1 cellular context compared by ENCODE assay signal in the genomic region with DNA sequence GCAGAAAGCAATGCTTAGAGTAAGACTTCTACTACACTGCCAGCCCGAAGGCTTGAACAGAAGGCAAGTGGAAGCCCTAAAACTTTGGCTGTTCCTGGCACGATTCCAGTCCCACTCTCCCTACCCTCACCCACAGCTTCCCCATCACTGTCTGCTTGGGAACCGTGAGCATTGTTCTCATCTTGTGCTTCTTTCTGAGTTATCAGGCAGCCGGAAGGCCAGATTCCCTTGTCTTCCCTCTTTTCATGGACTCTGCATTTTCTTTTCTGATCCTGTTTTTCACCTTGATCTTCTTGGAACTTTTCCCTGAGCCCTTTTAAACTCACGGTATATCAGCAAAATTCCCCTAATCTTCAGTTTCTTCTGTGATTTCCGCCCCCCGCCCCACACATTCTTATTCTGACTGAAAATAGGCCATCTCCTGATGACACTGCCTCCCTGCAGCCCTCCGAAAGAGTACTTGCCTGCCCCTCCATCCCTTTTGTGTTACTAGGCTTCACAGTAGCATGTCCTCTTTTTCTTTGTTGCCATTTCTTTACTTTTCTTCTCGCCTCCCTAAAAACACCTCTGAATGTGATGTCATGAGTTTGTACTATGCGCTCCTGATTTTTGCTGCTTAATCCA.
TF ChIP-seq lines count a peak whose summit lies in the region.

No MANE protein-coding gene starts in this region.

TF ChIP-seq in A549, 52 proteins besides CTCF, POLR2A, EP300 and RAD21:
- TF ChIP-seq ELK1 (IDR thresholded peaks at IDR 0.05; ENCODE audit: low read depth, low read length) (no peak), ZSCAN20 (CRISPR knock-in tag; IDR thresholded peaks at IDR 0.05) (no peak), POLR2AphosphoS2 (conservative IDR thresholded peaks at IDR 0.05; ENCODE audit: low read length) (no peak), MAFK (IDR thresholded peaks at IDR 0.05; ENCODE audit: partially characterized antibody) (no peak), HOXB13 (CRISPR knock-in tag; IDR thresholded peaks at IDR 0.05; ENCODE audit: low read depth) (no peak), NR3C1 (IDR thresholded peaks at IDR 0.05) (no peak), ESRRA (IDR thresholded peaks at IDR 0.05; ENCODE audit: borderline replicate concordance, low read length) (no peak), CBX8 (IDR thresholded peaks at IDR 0.05) (no peak), HDAC2 (IDR thresholded peaks at IDR 0.05) (no peak), CHD2 (IDR thresholded peaks at IDR 0.05; ENCODE audit: low read length, partially characterized antibody) (no peak)
- TF ChIP-seq, protein P1, sequence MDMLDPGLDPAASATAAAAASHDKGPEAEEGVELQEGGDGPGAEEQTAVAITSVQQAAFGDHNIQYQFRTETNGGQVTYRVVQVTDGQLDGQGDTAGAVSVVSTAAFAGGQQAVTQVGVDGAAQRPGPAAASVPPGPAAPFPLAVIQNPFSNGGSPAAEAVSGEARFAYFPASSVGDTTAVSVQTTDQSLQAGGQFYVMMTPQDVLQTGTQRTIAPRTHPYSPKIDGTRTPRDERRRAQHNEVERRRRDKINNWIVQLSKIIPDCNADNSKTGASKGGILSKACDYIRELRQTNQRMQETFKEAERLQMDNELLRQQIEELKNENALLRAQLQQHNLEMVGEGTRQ (IDR thresholded peaks at IDR 0.05) = no peak
- TF ChIP-seq, protein P2, sequence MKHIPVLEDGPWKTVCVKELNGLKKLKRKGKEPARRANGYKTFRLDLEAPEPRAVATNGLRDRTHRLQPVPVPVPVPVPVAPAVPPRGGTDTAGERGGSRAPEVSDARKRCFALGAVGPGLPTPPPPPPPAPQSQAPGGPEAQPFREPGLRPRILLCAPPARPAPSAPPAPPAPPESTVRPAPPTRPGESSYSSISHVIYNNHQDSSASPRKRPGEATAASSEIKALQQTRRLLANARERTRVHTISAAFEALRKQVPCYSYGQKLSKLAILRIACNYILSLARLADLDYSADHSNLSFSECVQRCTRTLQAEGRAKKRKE (CRISPR knock-in tag; IDR thresholded peaks at IDR 0.05; ENCODE audit: low read depth) = no peak
